In the genomic region with DNA sequence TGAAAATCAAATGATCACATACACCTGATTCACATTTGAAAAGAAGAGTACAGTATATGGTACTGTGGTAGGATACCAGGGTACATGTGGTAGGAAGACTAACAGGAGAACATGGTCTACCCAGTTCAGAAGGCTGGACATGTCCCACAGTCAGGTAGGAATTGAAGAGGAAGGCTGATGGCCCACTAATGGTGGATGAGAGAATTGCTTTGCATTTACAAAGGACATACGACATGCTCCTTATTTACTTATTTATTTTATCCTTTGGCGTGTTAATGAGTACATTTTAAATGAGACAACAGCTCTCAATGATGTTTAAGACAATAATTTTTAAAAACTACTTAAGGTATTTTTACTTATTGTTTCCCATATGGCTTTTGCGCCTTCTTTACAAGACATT, we compare ENCODE assay signal across 12 cellular contexts.
DNase-seq lines count a peak whose midpoint lies in the region; ATAC-seq, FAIRE-seq and TF ChIP-seq lines count a peak whose summit lies in the region.
"Had no signal": no experiment of that assay in that cellular context is flagged by ENCODE, and none has a peak within 500 bp of the region (broad histone marks: within the 10 kb centered on the region; RNA-seq: fewer than 3 reads in every experiment).

No MANE protein-coding gene starts in this region.

- no peak overlapping the region for H2AFZ ChIP-seq in HepG2 (ENCODE audit: low read length)

- TF ChIP-seq EP300 in HepG2 (IDR thresholded peaks at IDR 0.05; ENCODE audit: low read depth in 2 of 2, low read length in 2 of 2) (no peak), HepG2 (CRISPR knock-in tag; IDR thresholded peaks at IDR 0.05; ENCODE audit: borderline replicate concordance) (no peak)

- CTCF ChIA-PET in HepG2 (lab: Yijun Ruan, JAX; ENCODE audit: low intra/inter-chr PET ratio, low total read pairs) = no interaction called here
- CTCF ChIA-PET in activated CD4-positive, alpha-beta T cell treated with anti-CD3 and anti-CD28 coated beads, Interleukin-2, amount 10 ng/mL, durations not matched to agents 7 days and 5 days (lab: Charles Lee) = interaction anchor here (0.8 to 2.7 kb wide), 5 partner anchors 14 to 56 kb away, joined by 3 to 6 read pairs (median 4); no protein-coding TSS in a partner anchor

- H3K36me3 ChIP-seq in HepG2 (replicated peaks in 1 of 2; ENCODE audit: control insufficient read depth in 1 of 2, insufficient read depth in 2 of 2, low read length in 2 of 2) = no peaks in the 10 kb centered on the region
- no peaks in the 10 kb centered on the region for H3K36me3 ChIP-seq in right lobe of liver
- H3K36me3 ChIP-seq: sigmoid colon had no signal

- ATAC-seq in HepG2 (peak; percentile 79), right lobe of liver (no peak), GM21360 (IDR thresholded peaks at IDR 0.05; ENCODE audit: unreplicated experiment) (no peak)

- no peak overlapping the region for H3K4me2 ChIP-seq in HepG2 (ENCODE audit: low read depth, low read length)

- BruUV-seq in HepG2 (replicated peaks; lab: Mats Ljungman, UMichigan) = no TSS peak

- H3K36me3 Mint-ChIP-seq in activated CD4-positive, alpha-beta T cell treated with anti-CD3 and anti-CD28 coated beads, Interleukin-2, amount 10 ng/mL, durations not matched to agents 7 days and 5 days (ENCODE audit: low read depth) = no peaks in the 10 kb centered on the region

- H3K27me3 ChIP-seq in HepG2 (ENCODE audit: control insufficient read depth in 1 of 2, insufficient read depth in 2 of 2, low read length in 2 of 2) (no peaks in the 10 kb centered on the region), right lobe of liver (no peaks in the 10 kb centered on the region)
- H3K27me3 ChIP-seq: sigmoid colon had no signal

- H3K9me3 ChIP-seq in HepG2 (ENCODE audit: low read length) = no peaks in the 10 kb centered on the region
- H3K9me3 ChIP-seq in right lobe of liver = no peaks in the 10 kb centered on the region
- H3K9me3 ChIP-seq: sigmoid colon had no signal

- no peak overlapping the region for H3K27ac Mint-ChIP-seq in activated CD4-positive, alpha-beta T cell treated with anti-CD3 and anti-CD28 coated beads, Interleukin-2, amount 10 ng/mL, durations not matched to agents 7 days and 5 days

- H3K4me3 ChIP-seq in HepG2 (replicated peaks in 1 of 3; ENCODE audit: insufficient read depth in 1 of 3, low read depth in 2 of 3, low read length in 3 of 3) = no peak overlapping the region
- H3K4me3 ChIP-seq in right lobe of liver = no peak overlapping the region
- H3K4me3 ChIP-seq: sigmoid colon had no signal

- no peak for TF ChIP-seq POLR2A in HepG2 (IDR thresholded peaks at IDR 0.05; ENCODE audit: insufficient read depth in 1 of 2, low read depth in 2 of 2, low read length in 2 of 2)
- TF ChIP-seq POLR2A in right lobe of liver (IDR thresholded peaks at IDR 0.05) = no peak
- no peak for TF ChIP-seq POLR2A in erythroblast (IDR thresholded peaks at IDR 0.05; ENCODE audit: low read length)

- FAIRE-seq in HepG2 (lab: Jason Lieb, UNC) = no peak

- peaks cover 30% of the 10 kb centered on the region for H3K4me1 ChIP-seq in HepG2 (ENCODE audit: insufficient read depth, low read length)
- no peaks in the 10 kb centered on the region for H3K4me1 ChIP-seq in right lobe of liver
- H3K4me1 ChIP-seq: sigmoid colon had no signal

- no peak overlapping the region for H3K9ac ChIP-seq in HepG2 (ENCODE audit: insufficient read depth, low read depth, low read length)

- TF ChIP-seq RAD21 in HepG2 (CRISPR knock-in tag; IDR thresholded peaks at IDR 0.05) = no peak

- H3K27me3 Mint-ChIP-seq in activated CD4-positive, alpha-beta T cell treated with anti-CD3 and anti-CD28 coated beads, Interleukin-2, amount 10 ng/mL, durations not matched to agents 7 days and 5 days = peaks cover 4% of the 10 kb centered on the region

- TF ChIP-seq CTCF in HepG2 (CRISPR knock-in tag; IDR thresholded peaks at IDR 0.05) = peak; percentile 28; the same call in 1 of the 2 replicates
- TF ChIP-seq CTCF in right lobe of liver (IDR thresholded peaks at IDR 0.05) = peak in 2 of 4 donors; percentile 14 to 20

- in situ Hi-C loops in HepG2 (cut with HindIII; ENCODE audit: extremely low pct_ligation_motif_present, low pct_unique_long_range_greater_than_20kb) = no loop called here

- H3K9me3 Mint-ChIP-seq in activated CD4-positive, alpha-beta T cell treated with anti-CD3 and anti-CD28 coated beads, Interleukin-2, amount 10 ng/mL, durations not matched to agents 7 days and 5 days = peaks cover 8% of the 10 kb centered on the region

- no peak overlapping the region for H3K4me3 Mint-ChIP-seq in activated CD4-positive, alpha-beta T cell treated with anti-CD3 and anti-CD28 coated beads, Interleukin-2, amount 10 ng/mL, durations not matched to agents 7 days and 5 days

- H3K79me2 ChIP-seq in HepG2 (ENCODE audit: insufficient read depth, low read length) = no peaks in the 10 kb centered on the region

- POLR2A ChIA-PET in HepG2 (lab: Yijun Ruan, JAX) = no interaction called here
- POLR2A ChIA-PET in activated CD4-positive, alpha-beta T cell treated with anti-CD3 and anti-CD28 coated beads, Interleukin-2, amount 10 ng/mL, durations not matched to agents 7 days and 5 days (lab: Charles Lee) = no interaction called here

- H3K4me1 Mint-ChIP-seq in activated CD4-positive, alpha-beta T cell treated with anti-CD3 and anti-CD28 coated beads, Interleukin-2, amount 10 ng/mL, durations not matched to agents 7 days and 5 days = peaks cover 17% of the 10 kb centered on the region

- peak; percentile 37 for DNase-seq in HepG2 (ENCODE audit: low spot score)
- DNase-seq in right lobe of liver = no peak
- peak; percentile 80 for DNase-seq in OCI-M1 (lab: John Stamatoyannopoulos, UW)
- DNase-seq in erythroblast (lab: John Stamatoyannopoulos, UW) = peak; percentile 65 to 66
- no peak for DNase-seq in activated CD4-positive, alpha-beta T cell treated with anti-CD3 and anti-CD28 coated beads, Interleukin-2, amount 10 ng/mL, durations not matched to agents 7 days and 5 days
- DNase-seq in NCI-H1436 (lab: John Stamatoyannopoulos, UW) = no peak
- no peak for DNase-seq in activated T-cell treated with anti-CD3 and anti-CD28 coated beads for 4 hours
- DNase-seq: activated CD4-positive, CD25-positive, alpha-beta regulatory T cell; cerebellar nuclear complex; NCI-H1694 treated with DMSO at 0.1 percent for 48 hours; sigmoid colon had no signal

- H3K27ac ChIP-seq in HepG2 (ENCODE audit: extremely low read length, insufficient read depth, low read length) (no peak overlapping the region), right lobe of liver (no peak overlapping the region)
- H3K27ac ChIP-seq: sigmoid colon had no signal

- intact Hi-C loops in HepG2 (cut with micrococcal nuclease; ENCODE audit: unreplicated experiment) = no loop called here
- intact Hi-C loops in right lobe of liver (cut with DNase I) = no loop called here

- H4K20me1 ChIP-seq in HepG2 (ENCODE audit: insufficient read depth, low read length) = no peaks in the 10 kb centered on the region

- WGBS in HepG2 (ENCODE audit: low lambda C conversion rate) = 33% methylated on average over 3 of the region's 3 CpGs
- WGBS in right lobe of liver (ENCODE audit: insufficient coverage, low coverage, low lambda C conversion rate, missing lambda C conversion rate) = 76% methylated on average over 3 of the region's 3 CpGs

TF ChIP-seq in HepG2, 621 proteins besides CTCF, POLR2A, EP300 and RAD21:
- TF ChIP-seq ZNF644 (CRISPR knock-in tag; IDR thresholded peaks at IDR 0.05; ENCODE audit: low read depth) (0 out of 2 replicates have a peak, but pooled peaks have one; percentile 10), ZNF207 (IDR thresholded peaks at IDR 0.05; ENCODE audit: borderline replicate concordance) (no peak), STAG1 (CRISPR knock-in tag; IDR thresholded peaks at IDR 0.05) (peak; percentile 24; the same call in 1 of the 2 replicates), NR2C2 (CRISPR knock-in tag; IDR thresholded peaks at IDR 0.05; ENCODE audit: borderline replicate concordance) (no peak)
- TF ChIP-seq, protein P1, sequence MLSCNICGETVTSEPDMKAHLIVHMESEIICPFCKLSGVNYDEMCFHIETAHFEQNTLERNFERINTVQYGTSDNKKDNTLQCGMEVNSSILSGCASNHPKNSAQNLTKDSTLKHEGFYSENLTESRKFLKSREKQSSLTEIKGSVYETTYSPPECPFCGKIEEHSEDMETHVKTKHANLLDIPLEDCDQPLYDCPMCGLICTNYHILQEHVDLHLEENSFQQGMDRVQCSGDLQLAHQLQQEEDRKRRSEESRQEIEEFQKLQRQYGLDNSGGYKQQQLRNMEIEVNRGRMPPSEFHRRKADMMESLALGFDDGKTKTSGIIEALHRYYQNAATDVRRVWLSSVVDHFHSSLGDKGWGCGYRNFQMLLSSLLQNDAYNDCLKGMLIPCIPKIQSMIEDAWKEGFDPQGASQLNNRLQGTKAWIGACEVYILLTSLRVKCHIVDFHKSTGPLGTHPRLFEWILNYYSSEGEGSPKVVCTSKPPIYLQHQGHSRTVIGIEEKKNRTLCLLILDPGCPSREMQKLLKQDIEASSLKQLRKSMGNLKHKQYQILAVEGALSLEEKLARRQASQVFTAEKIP (CRISPR knock-in tag; IDR thresholded peaks at IDR 0.05; ENCODE audit: borderline replicate concordance) = no peak

Comparison
In these comparisons a context has a peak if more than half of its experiments do, and no peak if none do; other contexts are left out.
1. DNase-seq: peak in HepG2 (single experiment), OCI-M1 (single experiment) and erythroblast (2 of 2); none in right lobe of liver (0 of 3), activated CD4-positive, alpha-beta T cell treated with anti-CD3 and anti-CD28 coated beads, Interleukin-2, amount 10 ng/mL, durations not matched to agents 7 days and 5 days (single experiment), NCI-H1436 (single experiment) and activated T-cell treated with anti-CD3 and anti-CD28 coated beads for 4 hours (single experiment).